In the genomic region with DNA sequence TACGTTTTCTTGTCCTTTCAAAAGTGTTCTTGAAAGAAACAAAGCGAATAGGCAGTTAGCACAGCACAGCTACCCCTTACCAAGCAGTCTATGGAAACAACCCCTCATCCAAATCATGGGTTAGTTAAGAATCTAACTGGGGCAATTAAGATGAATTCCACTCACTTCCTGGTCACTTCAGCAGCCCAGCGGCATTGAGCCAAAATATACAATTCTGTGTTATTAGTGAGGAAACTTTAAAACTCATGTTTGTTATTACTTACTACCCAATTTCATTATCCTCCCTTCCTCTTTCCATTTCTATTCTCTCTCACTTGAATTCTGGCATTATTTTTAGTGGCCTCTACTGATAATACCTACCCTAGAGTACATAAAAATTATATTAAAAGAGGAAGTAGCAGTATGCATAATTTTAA, we compare ENCODE assay signal across 25 cellular contexts.
DNase-seq lines count a peak whose midpoint lies in the region; ATAC-seq and TF ChIP-seq lines count a peak whose summit lies in the region.
"Had no signal": no experiment of that assay in that cellular context is flagged by ENCODE, and none has a peak within 500 bp of the region (broad histone marks: within the 10 kb centered on the region; RNA-seq: fewer than 3 reads in every experiment).

No MANE protein-coding gene starts in this region.

- no peak overlapping the region for H2BK120ac ChIP-seq in mesendoderm (ENCODE audit: low read depth, low read length)

- peak overlapping the region; percentile 55 for H3K4ac ChIP-seq in mesendoderm (ENCODE audit: low read depth, low read length)

- H3K79me1 ChIP-seq in mesendoderm (ENCODE audit: low read length) = no peaks in the 10 kb centered on the region

- H4K5ac ChIP-seq in mesendoderm (ENCODE audit: low read length) = no peak overlapping the region

- ATAC-seq in HG03045 (IDR thresholded peaks at IDR 0.05; ENCODE audit: unreplicated experiment) = no peak
- ATAC-seq in GM19463 (IDR thresholded peaks at IDR 0.05; ENCODE audit: unreplicated experiment) = no peak
- ATAC-seq in HG03439 (IDR thresholded peaks at IDR 0.05; ENCODE audit: unreplicated experiment) = no peak
- ATAC-seq: GM12878 had no signal

- no peak for TF ChIP-seq CTCF in choroid plexus epithelial cell (conservative IDR thresholded peaks at IDR 0.05; ENCODE audit: low read depth, low read length)

- WGBS in mesendoderm (ENCODE audit: extremely low coverage, insufficient coverage, low lambda C conversion rate) = no CpG with 5 or more reads among the region's 3 CpGs

- no peaks in the 10 kb centered on the region for H3K27me3 ChIP-seq in mesendoderm (ENCODE audit: insufficient read depth, low read length, poor library complexity)
- H3K27me3 ChIP-seq: BE2C, colonic mucosa, Peyer's patch had no signal

- peaks cover 11% of the 10 kb centered on the region for H3K4me1 ChIP-seq in mesendoderm (ENCODE audit: control insufficient read depth, low read depth, low read length)
- H3K4me1 ChIP-seq: BE2C, colonic mucosa, Peyer's patch had no signal

- no peaks in the 10 kb centered on the region for H3K36me3 ChIP-seq in mesendoderm (ENCODE audit: control insufficient read depth, insufficient read depth, low read length)
- H3K36me3 ChIP-seq: colonic mucosa had no signal

- H3K4me3 ChIP-seq in choroid plexus epithelial cell (ENCODE audit: low read depth, low read length) (no peak overlapping the region), mesendoderm (ENCODE audit: low read length) (no peak overlapping the region)
- H3K4me3 ChIP-seq: colonic mucosa, GM12878, left ventricle myocardium inferior, Peyer's patch, skin epidermis, thoracic aorta had no signal

- no peak overlapping the region for H3K9ac ChIP-seq in mesendoderm (ENCODE audit: low read length)

- no peak overlapping the region for H2AK5ac ChIP-seq in mesendoderm (ENCODE audit: low read length)

- H3K56ac ChIP-seq in mesendoderm (ENCODE audit: low read length) = no peak overlapping the region

- no peak overlapping the region for H3K27ac ChIP-seq in mesendoderm (ENCODE audit: low read depth, low read length)
- H3K27ac ChIP-seq: 22Rv1, colonic mucosa, epithelial cell of prostate, left ventricle myocardium inferior, Peyer's patch, skin epidermis had no signal

- H3K79me2 ChIP-seq in mesendoderm (ENCODE audit: control insufficient read depth, insufficient read depth, low read length) = no peaks in the 10 kb centered on the region

- H2BK15ac ChIP-seq in mesendoderm (replicated peaks; ENCODE audit: low read depth) = no peak overlapping the region

- no peak overlapping the region for H3K4me2 ChIP-seq in mesendoderm (ENCODE audit: low read length)

- H2BK5ac ChIP-seq in mesendoderm (ENCODE audit: low read length) = peak overlapping the region; percentile 2

- DNase-seq in NOMO-1 treated with DMSO at 0.1 percent for 48 hours (lab: John Stamatoyannopoulos, UW; ENCODE audit: unreplicated experiment) (peak; percentile 14), NOMO-1 (lab: John Stamatoyannopoulos, UW; ENCODE audit: unreplicated experiment in 2 of 2) (no peak), choroid plexus epithelial cell (ENCODE audit: low read depth) (peak; percentile 60), mesendoderm (no peak), NCI-H2227 (lab: John Stamatoyannopoulos, UW; ENCODE audit: unreplicated experiment) (no peak)
- DNase-seq: activated CD4-positive, alpha-beta T cell treated with anti-CD3 and anti-CD28 coated beads for 4 hours; activated CD8-positive, alpha-beta memory T cell treated with anti-CD3 and anti-CD28 coated beads, Interleukin-2, amount 50 U/mL, for 4 hours; activated gamma-delta T cell; amygdala; BE2C; colonic mucosa; left ventricle myocardium inferior; NCI-H146; NCI-H82; Peyer's patch; stimulated activated CD4-positive, alpha-beta T cell treated with anti-CD3 and anti-CD28 coated beads, Interleukin-4, amount 100 ng/mL, for 4 hours; T1000 had no signal

- H4K8ac ChIP-seq in mesendoderm (ENCODE audit: low read depth, low read length) = no peak overlapping the region

- H3K23ac ChIP-seq in mesendoderm (ENCODE audit: low read length) = no peak overlapping the region

- H3K18ac ChIP-seq in mesendoderm (ENCODE audit: low read length) = no peak overlapping the region

Comparison
In these comparisons a context has a peak if more than half of its experiments do, and no peak if none do; other contexts are left out.
1. DNase-seq: peak in NOMO-1 treated with DMSO at 0.1 percent for 48 hours (single experiment) and choroid plexus epithelial cell (single experiment); none in NOMO-1 (0 of 2), mesendoderm (single experiment) and NCI-H2227 (single experiment).